1 cellular context compared by ENCODE assay signal in genomic region chr3:94441494-94441847, GRCh38.
TF ChIP-seq lines count a peak whose summit lies in the region.

No MANE protein-coding gene starts in this region.

TF ChIP-seq in SK-N-SH treated with all-trans-retinoic acid at 6 μM for 48 hours, 23 proteins besides CTCF, POLR2A, EP300 and RAD21 (continued from another document):
- TF ChIP-seq CSRNP3 (CRISPR knock-in tag; IDR thresholded peaks at IDR 0.05) (no peak), CREB5 (CRISPR knock-in tag; IDR thresholded peaks at IDR 0.05; ENCODE audit: low read depth) (no peak), SNAI2 (CRISPR knock-in tag; IDR thresholded peaks at IDR 0.05) (no peak), ZFP3 (CRISPR knock-in tag; IDR thresholded peaks at IDR 0.05) (no peak), ISL1 (CRISPR knock-in tag; IDR thresholded peaks at IDR 0.05) (no peak), ZFP30 (CRISPR knock-in tag; IDR thresholded peaks at IDR 0.05) (no peak), POU6F1 (CRISPR knock-in tag; IDR thresholded peaks at IDR 0.05; ENCODE audit: borderline replicate concordance, low read depth) (no peak), ZNF70 (CRISPR knock-in tag; IDR thresholded peaks at IDR 0.05) (no peak), ZNF8 (CRISPR knock-in tag; IDR thresholded peaks at IDR 0.05) (no peak), OSR1 (CRISPR knock-in tag; IDR thresholded peaks at IDR 0.05) (no peak), PPARA (CRISPR knock-in tag; IDR thresholded peaks at IDR 0.05; ENCODE audit: borderline replicate concordance) (no peak), ZC3H10 (CRISPR knock-in tag; IDR thresholded peaks at IDR 0.05) (no peak), TCF4 (CRISPR knock-in tag; IDR thresholded peaks at IDR 0.05; ENCODE audit: borderline replicate concordance) (no peak)
